14 cellular contexts compared by ENCODE assay signal in the genomic region with DNA sequence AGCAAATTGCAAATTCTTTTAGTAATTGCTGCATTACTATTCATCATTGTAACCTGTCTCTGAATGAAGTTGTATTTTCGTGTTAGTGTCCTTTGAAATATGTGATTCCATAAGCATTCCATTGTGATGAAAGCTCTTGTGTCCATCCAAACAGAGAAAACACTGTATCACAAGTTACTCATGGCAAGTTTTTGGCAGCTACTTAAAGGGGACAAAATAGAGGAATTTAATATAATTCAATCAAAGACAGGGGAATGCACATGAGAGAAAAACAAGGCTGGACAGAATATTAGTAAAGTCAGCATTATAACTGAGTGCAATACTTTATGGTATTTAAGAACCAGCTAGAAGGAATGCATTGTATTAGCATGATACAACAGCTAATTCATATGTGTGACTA.
A peak's percentile ranks its signal among the peaks of the same experiment; 100 is the strongest.
DNase-seq lines count a peak whose midpoint lies in the region; ATAC-seq, FAIRE-seq and TF ChIP-seq lines count a peak whose summit lies in the region.
"Had no signal": no experiment of that assay in that cellular context is flagged by ENCODE, and none has a peak within 500 bp of the region (broad histone marks: within the 10 kb centered on the region; RNA-seq: fewer than 3 reads in every experiment).

No MANE protein-coding gene starts in this region.

- H3K9me3 ChIP-seq in iPS-20b (ENCODE audit: insufficient read depth, low read depth, low read length): no peaks in the 10 kb centered on the region
- H3K9me3 ChIP-seq: ascending aorta, neutrophil had no signal

- H3K9me3 Mint-ChIP-seq in brain: peaks cover 0 to 6% (median 0%) of the 10 kb centered on the region in 5 experiments
- H3K9me3 Mint-ChIP-seq: activated T-helper 1 cell treated with anti-CD3 and anti-CD28 coated beads, Interleukin-12 subunit alpha, Interleukin-12 subunit beta, Interleukin-2, Interleukin-4 antibody, amounts not matched to agents 30 ng/mL and 10 ng/mL and 1 ng/mL, durations not matched to agents 14 hours and 24 hours and 36 hours had no signal

- no peak for TF ChIP-seq CTCF in brain (conservative IDR thresholded peaks at IDR 0.05)

- no peaks in the 10 kb centered on the region for H3K27me3 Mint-ChIP-seq in brain

- H3K27ac Mint-ChIP-seq in brain: peak overlapping the region; percentile 93 to 99 (median 97)
- H3K27ac Mint-ChIP-seq: activated T-helper 1 cell treated with anti-CD3 and anti-CD28 coated beads, Interleukin-12 subunit alpha, Interleukin-12 subunit beta, Interleukin-2, Interleukin-4 antibody, amounts not matched to agents 30 ng/mL and 10 ng/mL and 1 ng/mL, durations not matched to agents 14 hours and 24 hours and 36 hours had no signal

- FAIRE-seq in HTR-8/SVneo (lab: Jason Lieb, UNC): no peak
- FAIRE-seq: endometrium had no signal

- ATAC-seq in HG03159 (IDR thresholded peaks at IDR 0.05; ENCODE audit: unreplicated experiment) (no peak), GM18868 (IDR thresholded peaks at IDR 0.05; ENCODE audit: unreplicated experiment) (no peak), HG03108 (IDR thresholded peaks at IDR 0.05; ENCODE audit: unreplicated experiment) (no peak)

- H3K4me3 Mint-ChIP-seq in brain: peak overlapping the region; percentile 71 to 85 (median 78)
- H3K4me3 Mint-ChIP-seq: activated T-helper 1 cell treated with anti-CD3 and anti-CD28 coated beads, Interleukin-12 subunit alpha, Interleukin-12 subunit beta, Interleukin-2, Interleukin-4 antibody, amounts not matched to agents 30 ng/mL and 10 ng/mL and 1 ng/mL, durations not matched to agents 14 hours and 24 hours and 36 hours had no signal

- peak overlapping the region; percentile 52 for H3K4me3 ChIP-seq in iPS-20b (ENCODE audit: low read length)
- H3K4me3 ChIP-seq: ascending aorta had no signal

- no peaks in the 10 kb centered on the region for H3K27me3 ChIP-seq in iPS-20b (ENCODE audit: insufficient read depth, low read length)
- H3K27me3 ChIP-seq: ascending aorta, neutrophil had no signal

- H3K4me1 ChIP-seq in iPS-20b (ENCODE audit: insufficient read depth, low read length): peaks cover 23% of the 10 kb centered on the region
- H3K4me1 ChIP-seq: ascending aorta had no signal

- DNase-seq in A172 (ENCODE audit: low spot score) (peak; percentile 8), HS-5 (ENCODE audit: low read depth) (peak; percentile 23), HTR-8/SVneo (ENCODE audit: insufficient read length, low spot score) (no peak)
- DNase-seq: hippocampal formation, KG1 had no signal

- H3K4me1 Mint-ChIP-seq in brain: peaks cover 67% of the 10 kb centered on the region

- no peaks in the 10 kb centered on the region for H3K36me3 ChIP-seq in iPS-20b (ENCODE audit: insufficient read depth, low read depth, low read length)
- H3K36me3 ChIP-seq: ascending aorta, neutrophil had no signal

- peak overlapping the region; percentile 67; the same call in 1 of the 2 replicates for H3K9ac ChIP-seq in iPS-20b (ENCODE audit: low read depth, low read length)

- no peaks in the 10 kb centered on the region for H3K36me3 Mint-ChIP-seq in brain

- peak overlapping the region; percentile 83 for H3K27ac ChIP-seq in iPS-20b (ENCODE audit: low read length)
- H3K27ac ChIP-seq: ascending aorta, neutrophil had no signal
